ENCODE assay signal across 8 cellular contexts in the genomic region with DNA sequence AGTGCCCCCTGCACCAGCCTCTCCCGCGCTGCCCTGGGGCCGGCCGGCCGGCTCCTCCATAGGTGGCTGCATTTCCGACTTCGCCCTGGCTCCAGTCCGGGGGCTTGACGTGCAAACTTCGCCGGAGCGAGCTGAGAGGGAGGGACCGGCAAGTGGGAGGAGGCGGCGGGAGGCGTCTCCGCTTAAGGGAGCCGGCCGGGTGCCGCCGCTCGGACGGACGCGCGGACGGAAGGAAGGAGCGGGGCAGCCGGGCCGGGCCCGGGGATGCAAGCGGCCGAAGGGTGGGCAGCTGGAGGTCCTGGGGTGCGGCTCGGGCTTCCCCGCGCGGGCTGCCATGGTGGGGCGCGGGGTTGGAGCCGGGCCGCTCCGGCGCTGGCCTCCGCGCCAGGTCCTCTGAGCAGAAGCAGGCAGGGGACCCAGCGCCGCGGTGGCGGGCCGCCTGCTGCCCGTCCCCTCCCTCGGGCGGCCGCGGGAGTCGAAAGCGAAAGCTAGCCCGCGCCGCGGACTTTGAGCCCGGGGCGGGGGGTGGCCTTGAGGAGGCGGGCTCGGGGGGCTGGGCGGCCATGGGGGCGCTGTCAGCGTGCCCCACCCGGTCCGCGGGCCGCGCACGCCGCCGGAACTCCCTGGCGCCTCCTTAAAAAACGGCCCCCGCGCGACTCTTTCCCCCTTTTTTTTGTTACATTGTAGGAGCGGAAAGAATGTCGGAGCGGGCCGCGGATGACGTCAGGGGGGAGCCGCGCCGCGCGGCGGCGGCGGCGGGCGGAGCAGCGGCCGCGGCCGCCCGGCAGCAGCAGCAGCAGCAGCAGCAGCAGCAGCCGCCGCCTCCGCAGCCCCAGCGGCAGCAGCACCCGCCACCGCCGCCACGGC. TPM values are rescaled to one million over a fixed set of nuclear protein-coding genes. Genes with fewer than 3 reads are reported as not detected.
DNase-seq lines count a peak whose midpoint lies in the region; ATAC-seq and TF ChIP-seq lines count a peak whose summit lies in the region.

A gene (minus strand): TSS at position 483 of the 867 bp plus-strand sequence.

- H3K27ac Mint-ChIP-seq in activated naive CD4-positive, alpha-beta T cell treated with anti-CD3 and anti-CD28 coated beads, Interleukin-2, amount 10 ng/mL, durations not matched to agents 7 days and 5 days: peak within 1 kb of the TSS; percentile 97

- no peaks in the 10 kb centered on the region for H3K9me3 ChIP-seq in gastroesophageal sphincter

- H3K4me3 Mint-ChIP-seq in activated naive CD4-positive, alpha-beta T cell treated with anti-CD3 and anti-CD28 coated beads, Interleukin-2, amount 10 ng/mL, durations not matched to agents 7 days and 5 days: peak within 1 kb of the TSS; percentile 91

- H3K36me3 ChIP-seq in gastroesophageal sphincter: peaks cover 0 to 9% of the 10 kb centered on the region in 2 donors

- peak within 1 kb of the TSS; percentile 78 to 100 (median 95) for H3K27ac ChIP-seq in gastroesophageal sphincter

- no peaks in the 10 kb centered on the region for H3K27me3 Mint-ChIP-seq in activated naive CD4-positive, alpha-beta T cell treated with anti-CD3 and anti-CD28 coated beads, Interleukin-2, amount 10 ng/mL, durations not matched to agents 7 days and 5 days

- peak; percentile 70 to 72 for TF ChIP-seq POLR2A in gastroesophageal sphincter (IDR thresholded peaks at IDR 0.05)

- peak; percentile 78 for ATAC-seq in GM21737 (IDR thresholded peaks at IDR 0.05; ENCODE audit: unreplicated experiment)
- ATAC-seq in gastroesophageal sphincter: peak; percentile 93

- TF ChIP-seq EP300 in gastroesophageal sphincter (IDR thresholded peaks at IDR 0.05): no peak

- H3K4me1 ChIP-seq in gastroesophageal sphincter: peaks cover 3 to 34% (median 9%) of the 10 kb centered on the region in 3 donors

- no CpG with 5 or more reads among the region's 111 CpGs for WGBS in gastroesophageal sphincter (ENCODE audit: low coverage in 1 of 2), 2 donors

- no peaks in the 10 kb centered on the region for H3K9me3 Mint-ChIP-seq in activated naive CD4-positive, alpha-beta T cell treated with anti-CD3 and anti-CD28 coated beads, Interleukin-2, amount 10 ng/mL, durations not matched to agents 7 days and 5 days

- H3K4me3 ChIP-seq in gastroesophageal sphincter: peak within 1 kb of the TSS; percentile 50 to 59

- peak in 3 of 4 experiments; percentile 32 to 46 (median 41) for TF ChIP-seq CTCF in gastroesophageal sphincter (IDR thresholded peaks at IDR 0.05)

- DNase-seq in ELR (ENCODE audit: low read depth) (peak; percentile 91), KG1 (lab: John Stamatoyannopoulos, UW) (peak; percentile 36), SK-MEL-5 (ENCODE audit: low read depth, low spot score) (peak; percentile 91), nucleus accumbens (lab: John Stamatoyannopoulos, UW) (peak; percentile 8 to 92 (median 77)), superior temporal gyrus (ENCODE audit: extremely low spot score) (peak; percentile 83)
- DNase-seq in activated naive CD4-positive, alpha-beta T cell treated with anti-CD3 and anti-CD28 coated beads, Interleukin-2, amount 10 ng/mL, durations not matched to agents 7 days and 5 days: peak; percentile 86

- CTCF ChIA-PET in activated naive CD4-positive, alpha-beta T cell treated with anti-CD3 and anti-CD28 coated beads, Interleukin-2, amount 10 ng/mL, durations not matched to agents 7 days and 5 days (lab: Charles Lee): no interaction called here

- no peaks in the 10 kb centered on the region for H3K27me3 ChIP-seq in gastroesophageal sphincter

- in situ Hi-C loops in SK-MEL-5 (cut with HindIII; ENCODE audit: low pct_unique_long_range_greater_than_20kb, low sequenced_read_pairs): no loop called here

- H3K4me1 Mint-ChIP-seq in activated naive CD4-positive, alpha-beta T cell treated with anti-CD3 and anti-CD28 coated beads, Interleukin-2, amount 10 ng/mL, durations not matched to agents 7 days and 5 days: peaks cover 48% of the 10 kb centered on the region

- peaks cover 27% of the 10 kb centered on the region for H3K36me3 Mint-ChIP-seq in activated naive CD4-positive, alpha-beta T cell treated with anti-CD3 and anti-CD28 coated beads, Interleukin-2, amount 10 ng/mL, durations not matched to agents 7 days and 5 days

RNA-seq across cellular contexts. Expression of the gene that starts here (rescaled TPM):
- not detected in 2 replicates for total RNA-seq in SK-MEL-5 (2014; rRNA removed; shearing (Covaris generic))
- polyA plus RNA-seq in SK-MEL-5 (2015; cell fraction: cytosol; rRNA removed): not detected in 2 replicates
- polyA plus RNA-seq in SK-MEL-5 (2015; cell fraction: nucleus; rRNA removed): not detected in 2 replicates
- not detected for total RNA-seq in gastroesophageal sphincter

Comparison
In these comparisons a context has a peak if more than half of its experiments do, and no peak if none do; other contexts are left out.
1. Peak in every context shown above with its lines: DNase-seq, ATAC-seq, H3K4me3 ChIP-seq and H3K27ac ChIP-seq.
2. Peak in DNase-seq in SK-MEL-5; RNA of the gene not detected or under 1 TPM.
3. Peak in ATAC-seq, H3K4me3 ChIP-seq and H3K27ac ChIP-seq in gastroesophageal sphincter; RNA of the gene not detected or under 1 TPM.
4. DNase-seq: peak in every context shown above with its lines; median percentile 91 in ELR; 91 in SK-MEL-5; 86 in activated naive CD4-positive, alpha-beta T cell treated with anti-CD3 and anti-CD28 coated beads, Interleukin-2, amount 10 ng/mL, durations not matched to agents 7 days and 5 days; 83 in superior temporal gyrus; 77 in nucleus accumbens; 36 in KG1.